In the genomic region with DNA sequence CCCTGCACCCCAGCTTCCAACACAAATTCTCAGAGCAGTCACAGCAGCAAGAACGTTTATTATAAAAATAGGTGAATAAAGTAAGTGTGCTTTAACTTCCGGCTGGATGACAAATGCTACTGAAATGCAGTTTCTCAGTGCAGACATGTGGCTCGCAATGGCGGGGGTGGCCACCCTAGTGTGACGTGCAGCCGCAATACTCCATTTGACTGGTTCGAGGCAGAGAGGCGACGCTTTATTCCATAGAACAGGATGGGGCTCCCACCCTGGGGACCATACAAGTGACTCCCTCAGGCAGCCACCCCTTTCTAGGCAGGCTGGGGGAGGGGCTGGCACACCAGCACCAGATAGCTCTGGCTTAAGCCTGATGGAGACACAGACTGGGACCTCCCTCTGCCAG, we compare ENCODE assay signal across 20 cellular contexts. TPM values are rescaled to one million over a fixed set of nuclear protein-coding genes. Genes with fewer than 3 reads are reported as not detected.
DNase-seq lines count a peak whose midpoint lies in the region; ATAC-seq, FAIRE-seq and TF ChIP-seq lines count a peak whose summit lies in the region.
"Had no signal": no experiment of that assay in that cellular context is flagged by ENCODE, and none has a peak within 500 bp of the region (broad histone marks: within the 10 kb centered on the region; RNA-seq: fewer than 3 reads in every experiment).

No MANE protein-coding gene starts in this region.

- H3K9me3 ChIP-seq in astrocyte (ENCODE audit: insufficient read depth, low read depth, low read length): no peaks in the 10 kb centered on the region
- H3K9me3 ChIP-seq: upper lobe of right lung had no signal

- H3K4me1 Mint-ChIP-seq in astrocyte (ENCODE audit: low read depth, unreplicated experiment) (peaks cover 30% of the 10 kb centered on the region), naive B cell (peaks cover 16 to 29% (median 18%) of the 10 kb centered on the region in 3 donors)

- no peaks in the 10 kb centered on the region for H3K79me2 ChIP-seq in astrocyte (ENCODE audit: insufficient read depth, low read length)

- H4K20me1 ChIP-seq in astrocyte (ENCODE audit: insufficient read depth, low read length): peaks cover 16% of the 10 kb centered on the region

- H3K4me3 ChIP-seq in AG10803 (ENCODE audit: low read length) (no peak overlapping the region), astrocyte (ENCODE audit: insufficient read depth, low read depth, low read length) (no peak overlapping the region)
- H3K4me3 ChIP-seq: upper lobe of right lung had no signal

- H3K9me3 Mint-ChIP-seq in astrocyte (ENCODE audit: unreplicated experiment): no peaks in the 10 kb centered on the region
- H3K9me3 Mint-ChIP-seq in naive B cell: peaks cover 0 to 5% (median 2%) of the 10 kb centered on the region in 7 donors

- H3K27me3 Mint-ChIP-seq in astrocyte (ENCODE audit: low read depth, unreplicated experiment): no peaks in the 10 kb centered on the region
- no peaks in the 10 kb centered on the region for H3K27me3 Mint-ChIP-seq in naive B cell

- H3K27me3 ChIP-seq in astrocyte (ENCODE audit: insufficient read depth, low read length): no peaks in the 10 kb centered on the region
- H3K27me3 ChIP-seq: upper lobe of right lung had no signal

- TF ChIP-seq CTCF in AG10803 (conservative IDR thresholded peaks at IDR 0.05; ENCODE audit: low read length) (no peak), astrocyte (IDR thresholded peaks at IDR 0.05; ENCODE audit: insufficient read depth, low read depth, low read length) (no peak)

- H3K4me1 ChIP-seq in astrocyte (ENCODE audit: insufficient read depth, low read length): peaks cover 28% of the 10 kb centered on the region

- ATAC-seq in naive B cell (ENCODE audit: low read depth in 2 of 2) (no peak), GM19452 (IDR thresholded peaks at IDR 0.05; ENCODE audit: unreplicated experiment) (no peak), HG02798 (IDR thresholded peaks at IDR 0.05; ENCODE audit: poor library complexity, unreplicated experiment) (no peak)
- ATAC-seq: upper lobe of right lung had no signal

- H2AFZ ChIP-seq in astrocyte (ENCODE audit: low read depth, low read length): no peak overlapping the region

- no peak overlapping the region for H3K4me3 Mint-ChIP-seq in astrocyte (ENCODE audit: unreplicated experiment)
- no peak overlapping the region for H3K4me3 Mint-ChIP-seq in naive B cell
- H3K4me3 Mint-ChIP-seq: CD14-positive monocyte, immature natural killer cell had no signal

- H3K36me3 Mint-ChIP-seq in astrocyte (ENCODE audit: low read depth, unreplicated experiment) (peaks cover 30% of the 10 kb centered on the region), naive B cell (no peaks in the 10 kb centered on the region)

- no peak for FAIRE-seq in astrocyte (lab: Jason Lieb, UNC)
- FAIRE-seq: bronchial epithelial cell, endometrium, frontal cortex had no signal

- DNase-seq in AG10803 (ENCODE audit: low read depth) (peak; percentile 19), EH (ENCODE audit: low read depth) (peak; percentile 65), astrocyte (ENCODE audit: low read depth) (peak; percentile 46), naive B cell (no peak), NCI-H2227 (lab: John Stamatoyannopoulos, UW; ENCODE audit: unreplicated experiment) (no peak), NCI-H187 treated with DMSO at 0.1 percent for 48 hours (lab: John Stamatoyannopoulos, UW) (no peak)
- DNase-seq: activated CD4-positive, alpha-beta T cell treated with anti-CD3 and anti-CD28 coated beads, Interleukin-2, amount 50 U/mL, for 48 hours; GF-D8; GOT3; immature natural killer cell; KG1; NCI-H524; T1000 had no signal

- H3K27ac ChIP-seq in astrocyte (ENCODE audit: low read depth, low read length): peak overlapping the region; percentile 74
- H3K27ac ChIP-seq: upper lobe of right lung had no signal

- H3K27ac Mint-ChIP-seq in astrocyte (ENCODE audit: unreplicated experiment) (peak overlapping the region; percentile 85), naive B cell (peak overlapping the region in 5 of 6 donors; percentile 38 to 94 (median 60))

- H3K4me2 ChIP-seq in astrocyte (ENCODE audit: low read length): peak overlapping the region; percentile 54

- peak overlapping the region; percentile 29 for H3K9ac ChIP-seq in astrocyte (ENCODE audit: low read length)

- H3K36me3 ChIP-seq in astrocyte (ENCODE audit: insufficient read depth, low read length): peaks cover 14% of the 10 kb centered on the region

RNA-seq across cellular contexts. Expression of a gene that starts 14.5 kb away (rescaled TPM):
- total RNA-seq in astrocyte: 31.1 and 33.7 TPM in 2 replicates
- polyA plus RNA-seq in naive B cell (ENCODE audit: low read depth in 6 of 6): 10 to 100 TPM; 25.4 to 36.2 (median 35.3) TPM

RNA-seq across cellular contexts. Expression of a gene that starts 51.3 kb away (rescaled TPM):
- 33.7 and 35.0 TPM in 2 replicates for total RNA-seq in astrocyte
- 10 to 100 TPM; 14.3 to 91.1 (median 28.7) TPM for polyA plus RNA-seq in naive B cell (ENCODE audit: low read depth in 6 of 6)

Comparison
In these comparisons a context has a peak if more than half of its experiments do, and no peak if none do; other contexts are left out.
1. DNase-seq: peak in AG10803 (single experiment), EH (single experiment) and astrocyte (single experiment); none in naive B cell (single experiment), NCI-H2227 (single experiment) and NCI-H187 treated with DMSO at 0.1 percent for 48 hours (single experiment).